Comparison of ENCODE assay signal across 29 cellular contexts in genomic region chr17:17576772-17577234, GRCh38. TPM values are rescaled to one million over a fixed set of nuclear protein-coding genes. Genes with fewer than 3 reads are reported as not detected.
DNase-seq lines count a peak whose midpoint lies in the region; ATAC-seq and TF ChIP-seq lines count a peak whose summit lies in the region.
"Had no signal": no experiment of that assay in that cellular context is flagged by ENCODE, and none has a peak within 500 bp of the region (broad histone marks: within the 10 kb centered on the region; RNA-seq: fewer than 3 reads in every experiment).

No MANE protein-coding gene starts in this region.

- ATAC-seq in left cardiac atrium (peak; percentile 41 to 54), Right ventricle myocardium superior (ENCODE audit: poor library complexity) (no peak), HG03460 (IDR thresholded peaks at IDR 0.05; ENCODE audit: unreplicated experiment) (no peak)
- ATAC-seq: CD8-positive, alpha-beta T cell; HCT116; natural killer cell; stimulated activated naive CD8-positive, alpha-beta T cell treated with anti-CD3 and anti-CD28 coated beads, Interleukin-15, amount 100 ng/mL, for 72 hours had no signal

- H3K4me3 ChIP-seq in hepatocyte = no peak overlapping the region
- no peak overlapping the region for H3K4me3 ChIP-seq in osteoblast (ENCODE audit: insufficient read depth, low read length)
- no peak overlapping the region for H3K4me3 ChIP-seq in uterus
- no peak overlapping the region for H3K4me3 ChIP-seq in colonic mucosa
- H3K4me3 ChIP-seq: PC-9, sigmoid colon had no signal

- no peak for TF ChIP-seq POLR2A in uterus (IDR thresholded peaks at IDR 0.05)

- H3K27me3 ChIP-seq in hepatocyte = no peaks in the 10 kb centered on the region
- H3K27me3 ChIP-seq in osteoblast (ENCODE audit: insufficient read depth, low read length) = no peaks in the 10 kb centered on the region
- H3K27me3 ChIP-seq in uterus = no peaks in the 10 kb centered on the region
- H3K27me3 ChIP-seq in colonic mucosa = no peaks in the 10 kb centered on the region
- H3K27me3 ChIP-seq: sigmoid colon had no signal

- TF ChIP-seq CTCF in hepatocyte (IDR thresholded peaks at IDR 0.05; ENCODE audit: poor library complexity) (no peak), osteoblast (IDR thresholded peaks at IDR 0.05; ENCODE audit: extremely low read depth, low read depth, low read length) (no peak), uterus (IDR thresholded peaks at IDR 0.05) (no peak), colonic mucosa (IDR thresholded peaks at IDR 0.05) (no peak)

- 45% methylated on average over 13 of the region's 13 CpGs for WGBS in hepatocyte (ENCODE audit: low lambda C conversion rate, missing lambda C conversion rate)

- H3K27ac ChIP-seq in hepatocyte (peak overlapping the region; percentile 71), osteoblast (ENCODE audit: low read depth, low read length) (no peak overlapping the region), uterus (peak overlapping the region; percentile 62 to 68), colonic mucosa (no peak overlapping the region)
- H3K27ac ChIP-seq: parathyroid adenoma, PC-9, sigmoid colon had no signal

- H3K9me2 ChIP-seq in hepatocyte (replicated peaks; ENCODE audit: insufficient read depth) = no peaks in the 10 kb centered on the region

- H3K4me2 ChIP-seq in hepatocyte = peak overlapping the region; percentile 24
- no peak overlapping the region for H3K4me2 ChIP-seq in osteoblast (ENCODE audit: insufficient read depth, low read length)
- H3K4me2 ChIP-seq: PC-9 had no signal

- intact Hi-C loops in left cardiac atrium (cut with DNase I) (no loop called here), Right ventricle myocardium superior (cut with DNase I) (no loop called here), uterus (cut with DNase I; ENCODE audit: low total_unique reads) (no loop called here), colonic mucosa (cut with DNase I) (loop anchor here (10.0 kb wide), 1 partner anchor 68 kb away; no protein-coding TSS in a partner anchor)

- H3K36me3 ChIP-seq in hepatocyte (replicated peaks; ENCODE audit: insufficient read depth, low read depth) = no peaks in the 10 kb centered on the region
- no peaks in the 10 kb centered on the region for H3K36me3 ChIP-seq in osteoblast (ENCODE audit: insufficient read depth, low read length)
- H3K36me3 ChIP-seq in uterus = no peaks in the 10 kb centered on the region
- no peaks in the 10 kb centered on the region for H3K36me3 ChIP-seq in colonic mucosa

- no peak overlapping the region for H3K9ac ChIP-seq in colonic mucosa (ENCODE audit: low read depth in 2 of 2, low read length in 2 of 2)
- H3K9ac ChIP-seq: parathyroid adenoma had no signal

- H2AFZ ChIP-seq in hepatocyte = no peak overlapping the region
- H2AFZ ChIP-seq in osteoblast (ENCODE audit: low read length) = no peak overlapping the region
- H2AFZ ChIP-seq: parathyroid adenoma, PC-9 had no signal

- H3K4me1 ChIP-seq in hepatocyte (ENCODE audit: insufficient read depth) = peaks cover 40% of the 10 kb centered on the region
- peaks cover 13% of the 10 kb centered on the region for H3K4me1 ChIP-seq in osteoblast (ENCODE audit: insufficient read depth, low read length)
- peaks cover 0 to 16% of the 10 kb centered on the region in 2 donors for H3K4me1 ChIP-seq in uterus
- no peaks in the 10 kb centered on the region for H3K4me1 ChIP-seq in colonic mucosa
- H3K4me1 ChIP-seq: parathyroid adenoma, sigmoid colon had no signal

- H4K20me1 ChIP-seq in hepatocyte (ENCODE audit: insufficient read depth, poor library complexity, severe bottlenecking) = no peaks in the 10 kb centered on the region
- no peaks in the 10 kb centered on the region for H4K20me1 ChIP-seq in osteoblast (ENCODE audit: insufficient read depth, low read length)

- DNase-seq in left cardiac atrium (no peak), Right ventricle myocardium superior (no peak), hepatocyte (ENCODE audit: low spot score) (no peak), osteoblast (ENCODE audit: insufficient read length, low spot score, missing footprints) (peak; percentile 22), uterus (peak in 1 of 2 donors; percentile 38), colonic mucosa (no peak)
- DNase-seq in stimulated activated CD4-positive, alpha-beta T cell treated with anti-CD3 and anti-CD28 coated beads, Interleukin-4, amount 100 ng/mL, for 24 hours = no peak
- DNase-seq: activated CD4-positive, alpha-beta memory T cell treated with anti-CD3 and anti-CD28 coated beads, Interleukin-2, amount 10 ng/mL, durations not matched to agents 7 days and 5 days; activated CD4-positive, CD25-positive, alpha-beta regulatory T cell; activated gamma-delta T cell; AML-193; CD8-positive, alpha-beta T cell; effector CD8-positive, alpha-beta T cell; Karpas-422; kidney; midbrain; natural killer cell; NCI-H1694; NCI-H2171; NCI-H510A treated with DMSO at 0.1 percent for 48 hours; NK-92 treated with Interleukin-12 subunit alpha and Interleukin-12 subunit beta, amount 100 ng/mL, for 24 hours; PC-9; SHP77 treated with DMSO at 0.1 percent for 48 hours; sigmoid colon; stimulated activated CD4-positive, alpha-beta T cell treated with anti-CD3 and anti-CD28 coated beads, Interleukin-15, amount 100 ng/mL, for 24 hours; stimulated activated naive CD8-positive, alpha-beta T cell treated with anti-CD3 and anti-CD28 coated beads, Interleukin-15, amount 100 ng/mL, for 72 hours had no signal

- H3K9me3 ChIP-seq in hepatocyte (ENCODE audit: low read depth) = no peaks in the 10 kb centered on the region
- no peaks in the 10 kb centered on the region for H3K9me3 ChIP-seq in osteoblast (ENCODE audit: low read depth, low read length)
- no peaks in the 10 kb centered on the region for H3K9me3 ChIP-seq in uterus
- no peaks in the 10 kb centered on the region for H3K9me3 ChIP-seq in colonic mucosa
- H3K9me3 ChIP-seq: sigmoid colon had no signal

- H3K79me2 ChIP-seq in hepatocyte (no peaks in the 10 kb centered on the region), osteoblast (ENCODE audit: insufficient read depth, low read length) (no peaks in the 10 kb centered on the region)

RNA-seq across cellular contexts. Expression of gene PEMT, which starts 14.7 kb away (rescaled TPM):
- total RNA-seq in left cardiac atrium (10 to 100 TPM; 28.1 to 36.5 TPM), Right ventricle myocardium superior (16.2 TPM), hepatocyte (50.1 and 58.6 TPM in 2 replicates), osteoblast (25.3 and 26.4 TPM in 2 replicates), uterus (10 to 100 TPM; 26.3 to 61.7 (median 32.2) TPM), colonic mucosa (10 to 100 TPM; 16.9 to 23.8 TPM)
- 70.4 and 78.9 TPM in 2 replicates for polyA plus RNA-seq in hepatocyte

Comparison
In these comparisons a context has a peak if more than half of its experiments do, and no peak if none do; other contexts are left out.
1. ATAC-seq: peak in left cardiac atrium (2 of 2); none in Right ventricle myocardium superior (single experiment) and HG03460 (single experiment).
2. H3K27ac ChIP-seq: peak in hepatocyte (single experiment) and uterus (2 of 2); none in osteoblast (single experiment) and colonic mucosa (single experiment).